20 cellular contexts compared by ENCODE assay signal in the genomic region with DNA sequence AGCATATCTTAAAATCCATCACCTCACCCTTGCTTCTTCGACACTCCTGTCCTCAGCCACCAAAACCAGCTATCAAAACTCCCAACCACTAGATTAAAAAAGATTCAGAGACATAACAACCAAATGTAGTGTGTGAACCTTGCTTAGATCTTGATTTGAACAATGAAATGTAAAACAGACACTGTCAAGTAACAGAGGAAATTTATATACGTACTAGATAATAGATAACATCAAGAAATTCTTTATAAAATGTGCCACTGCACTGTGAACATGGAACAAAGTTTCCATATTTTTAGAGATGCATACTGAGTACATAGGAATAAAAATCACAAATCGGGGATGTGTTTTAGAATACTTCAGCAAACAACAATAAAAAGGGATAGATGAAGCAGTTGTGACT.
DNase-seq lines count a peak whose midpoint lies in the region; ATAC-seq and TF ChIP-seq lines count a peak whose summit lies in the region.
"Had no signal": no experiment of that assay in that cellular context is flagged by ENCODE, and none has a peak within 500 bp of the region (broad histone marks: within the 10 kb centered on the region; RNA-seq: fewer than 3 reads in every experiment).

No MANE protein-coding gene starts in this region.

- H3K9me3 ChIP-seq in CD8-positive, alpha-beta memory T cell (ENCODE audit: low read length): no peaks in the 10 kb centered on the region
- H3K9me3 ChIP-seq in naive thymus-derived CD4-positive, alpha-beta T cell (ENCODE audit: control insufficient read depth in 2 of 3, low read length in 3 of 3): no peaks in the 10 kb centered on the region
- H3K9me3 ChIP-seq: BE2C, HAP-1 had no signal

- ATAC-seq in activated CD8-positive, alpha-beta T cell treated with anti-CD3 and anti-CD28 coated beads for 36 hours: no peak
- no peak for ATAC-seq in naive thymus-derived CD4-positive, alpha-beta T cell
- no peak for ATAC-seq in HG03439 (IDR thresholded peaks at IDR 0.05; ENCODE audit: unreplicated experiment)
- ATAC-seq: PC-3 had no signal

- no peaks in the 10 kb centered on the region for H3K36me3 ChIP-seq in CD8-positive, alpha-beta memory T cell (ENCODE audit: insufficient read depth, low read length)
- peaks cover 0 to 15% (median 0%) of the 10 kb centered on the region in 3 experiments for H3K36me3 ChIP-seq in naive thymus-derived CD4-positive, alpha-beta T cell (ENCODE audit: control insufficient read depth in 2 of 3, insufficient read depth in 3 of 3, low read length in 3 of 3)
- H3K36me3 ChIP-seq: HAP-1 had no signal

- TF ChIP-seq CTCF in activated CD8-positive, alpha-beta T cell treated with anti-CD3 and anti-CD28 coated beads for 36 hours (IDR thresholded peaks at IDR 0.05): no peak

- POLR2A ChIA-PET in CD8-positive, alpha-beta memory T cell (lab: Charles Lee): no interaction called here
- POLR2A ChIA-PET in activated CD8-positive, alpha-beta T cell treated with anti-CD3 and anti-CD28 coated beads for 36 hours (lab: Charles Lee): no interaction called here
- POLR2A ChIA-PET in naive thymus-derived CD4-positive, alpha-beta T cell (lab: Charles Lee): no interaction called here

- peak overlapping the region; percentile 55 for H3K27ac Mint-ChIP-seq in activated T-cell treated with anti-CD3 and anti-CD28 coated beads, Interleukin-2, amount 50 U/mL, for 24 hours
- H3K27ac Mint-ChIP-seq in CD8-positive, alpha-beta memory T cell: peak overlapping the region in 7 of 8 donors; percentile 2 to 82 (median 75)
- peak overlapping the region; percentile 38 for H3K27ac Mint-ChIP-seq in activated CD8-positive, alpha-beta T cell treated with anti-CD3 and anti-CD28 coated beads for 36 hours
- H3K27ac Mint-ChIP-seq in naive thymus-derived CD4-positive, alpha-beta T cell: peak overlapping the region in 6 of 9 donors; percentile 1 to 72 (median 48)

- H3K27ac ChIP-seq in CD8-positive, alpha-beta memory T cell (ENCODE audit: low read depth, low read length): no peak overlapping the region
- no peak overlapping the region for H3K27ac ChIP-seq in naive thymus-derived CD4-positive, alpha-beta T cell (ENCODE audit: low read depth, low read length)
- no peak overlapping the region for H3K27ac ChIP-seq in substantia nigra (ENCODE audit: low read depth, low read length, poor library complexity, severe bottlenecking)

- H3K4me3 ChIP-seq in CD8-positive, alpha-beta memory T cell (ENCODE audit: low read length): no peak overlapping the region
- no peak overlapping the region for H3K4me3 ChIP-seq in naive thymus-derived CD4-positive, alpha-beta T cell (ENCODE audit: low read length)
- H3K4me3 ChIP-seq: HAP-1 had no signal

- H3K4me1 ChIP-seq in CD8-positive, alpha-beta memory T cell (ENCODE audit: insufficient read depth, low read length): peaks cover 8% of the 10 kb centered on the region
- H3K4me1 ChIP-seq in naive thymus-derived CD4-positive, alpha-beta T cell (ENCODE audit: control insufficient read depth in 2 of 2, insufficient read depth in 2 of 2, low read length in 2 of 2): no peaks in the 10 kb centered on the region
- H3K4me1 ChIP-seq: HAP-1 had no signal

- intact Hi-C loops in activated CD8-positive, alpha-beta T cell treated with anti-CD3 and anti-CD28 coated beads for 36 hours (cut with micrococcal nuclease): no loop called here
- intact Hi-C loops in naive thymus-derived CD4-positive, alpha-beta T cell (cut with micrococcal nuclease): no loop called here

- CTCF ChIA-PET in CD8-positive, alpha-beta memory T cell (lab: Charles Lee): interaction anchor here (0.6 kb wide), 1 partner anchor 88 kb away, joined by 3 read pairs; no protein-coding TSS in a partner anchor
- CTCF ChIA-PET in activated CD8-positive, alpha-beta T cell treated with anti-CD3 and anti-CD28 coated beads for 36 hours (lab: Charles Lee): interaction anchor here (1.4 kb wide), 1 partner anchor 8 kb away, joined by 4 read pairs; no protein-coding TSS in a partner anchor
- CTCF ChIA-PET in naive thymus-derived CD4-positive, alpha-beta T cell (lab: Charles Lee): no interaction called here

- H3K4me3 Mint-ChIP-seq in activated T-cell treated with anti-CD3 and anti-CD28 coated beads, Interleukin-2, amount 50 U/mL, for 24 hours: no peak overlapping the region
- no peak overlapping the region for H3K4me3 Mint-ChIP-seq in CD8-positive, alpha-beta memory T cell
- no peak overlapping the region for H3K4me3 Mint-ChIP-seq in activated CD8-positive, alpha-beta T cell treated with anti-CD3 and anti-CD28 coated beads for 36 hours
- no peak overlapping the region for H3K4me3 Mint-ChIP-seq in naive thymus-derived CD4-positive, alpha-beta T cell

- no peak for DNase-seq in activated T-cell treated with anti-CD3 and anti-CD28 coated beads, Interleukin-2, amount 50 U/mL, for 24 hours
- no peak for DNase-seq in activated T-cell treated with anti-CD3 and anti-CD28 coated beads, Interleukin-2, amount 50 U/mL, for 48 hours
- peak in 1 of 5 donors; percentile 4 for DNase-seq in CD8-positive, alpha-beta memory T cell
- DNase-seq in activated CD8-positive, alpha-beta T cell treated with anti-CD3 and anti-CD28 coated beads for 36 hours: no peak
- DNase-seq in naive thymus-derived CD4-positive, alpha-beta T cell: no peak
- DNase-seq in substantia nigra (lab: John Stamatoyannopoulos, UW) (no peak), NCI-H1048 (lab: John Stamatoyannopoulos, UW) (no peak)
- DNase-seq: BE2C, DMS79 treated with DMSO at 0.1 percent for 48 hours, IMR-90, NCI-H1092, NCI-H1436 treated with DMSO at 0.1 percent for 48 hours, NCI-H2029, NCI-H2171, NCI-H526, PC-3, RPMI8226, SHP77 treated with DMSO at 0.1 percent for 48 hours had no signal

- H3K9me3 Mint-ChIP-seq in activated T-cell treated with anti-CD3 and anti-CD28 coated beads, Interleukin-2, amount 50 U/mL, for 24 hours: no peaks in the 10 kb centered on the region
- H3K9me3 Mint-ChIP-seq in CD8-positive, alpha-beta memory T cell: no peaks in the 10 kb centered on the region
- H3K9me3 Mint-ChIP-seq in activated CD8-positive, alpha-beta T cell treated with anti-CD3 and anti-CD28 coated beads for 36 hours: peaks cover 2% of the 10 kb centered on the region
- peaks cover 0 to 4% (median 0%) of the 10 kb centered on the region in 11 donors for H3K9me3 Mint-ChIP-seq in naive thymus-derived CD4-positive, alpha-beta T cell

- H3K4me1 Mint-ChIP-seq in activated T-cell treated with anti-CD3 and anti-CD28 coated beads, Interleukin-2, amount 50 U/mL, for 24 hours (ENCODE audit: low read depth): peaks cover 35% of the 10 kb centered on the region
- peaks cover 20 to 37% (median 31%) of the 10 kb centered on the region in 3 donors for H3K4me1 Mint-ChIP-seq in CD8-positive, alpha-beta memory T cell
- H3K4me1 Mint-ChIP-seq in activated CD8-positive, alpha-beta T cell treated with anti-CD3 and anti-CD28 coated beads for 36 hours (ENCODE audit: low read depth): peaks cover 38% of the 10 kb centered on the region
- peaks cover 6 to 31% (median 26%) of the 10 kb centered on the region in 7 donors for H3K4me1 Mint-ChIP-seq in naive thymus-derived CD4-positive, alpha-beta T cell

- no peaks in the 10 kb centered on the region for H3K27me3 ChIP-seq in CD8-positive, alpha-beta memory T cell (ENCODE audit: insufficient read depth, low read length, poor library complexity, severe bottlenecking)
- H3K27me3 ChIP-seq in naive thymus-derived CD4-positive, alpha-beta T cell (ENCODE audit: control insufficient read depth in 2 of 2, insufficient read depth in 2 of 2, low read length in 2 of 2): no peaks in the 10 kb centered on the region
- H3K27me3 ChIP-seq: BE2C had no signal

- no peaks in the 10 kb centered on the region for H3K27me3 Mint-ChIP-seq in activated T-cell treated with anti-CD3 and anti-CD28 coated beads, Interleukin-2, amount 50 U/mL, for 24 hours
- no peaks in the 10 kb centered on the region for H3K27me3 Mint-ChIP-seq in CD8-positive, alpha-beta memory T cell
- no peaks in the 10 kb centered on the region for H3K27me3 Mint-ChIP-seq in activated CD8-positive, alpha-beta T cell treated with anti-CD3 and anti-CD28 coated beads for 36 hours
- no peaks in the 10 kb centered on the region for H3K27me3 Mint-ChIP-seq in naive thymus-derived CD4-positive, alpha-beta T cell

- H3K36me3 Mint-ChIP-seq in activated T-cell treated with anti-CD3 and anti-CD28 coated beads, Interleukin-2, amount 50 U/mL, for 24 hours (ENCODE audit: low read depth): peaks cover 73% of the 10 kb centered on the region
- H3K36me3 Mint-ChIP-seq in CD8-positive, alpha-beta memory T cell: peaks cover 3 to 58% (median 10%) of the 10 kb centered on the region in 3 donors
- peaks cover 36% of the 10 kb centered on the region for H3K36me3 Mint-ChIP-seq in activated CD8-positive, alpha-beta T cell treated with anti-CD3 and anti-CD28 coated beads for 36 hours (ENCODE audit: low read depth)
- H3K36me3 Mint-ChIP-seq in naive thymus-derived CD4-positive, alpha-beta T cell: peaks cover 0 to 60% (median 32%) of the 10 kb centered on the region in 5 donors
